ENCODE assay signal across 21 cellular contexts in the genomic region with DNA sequence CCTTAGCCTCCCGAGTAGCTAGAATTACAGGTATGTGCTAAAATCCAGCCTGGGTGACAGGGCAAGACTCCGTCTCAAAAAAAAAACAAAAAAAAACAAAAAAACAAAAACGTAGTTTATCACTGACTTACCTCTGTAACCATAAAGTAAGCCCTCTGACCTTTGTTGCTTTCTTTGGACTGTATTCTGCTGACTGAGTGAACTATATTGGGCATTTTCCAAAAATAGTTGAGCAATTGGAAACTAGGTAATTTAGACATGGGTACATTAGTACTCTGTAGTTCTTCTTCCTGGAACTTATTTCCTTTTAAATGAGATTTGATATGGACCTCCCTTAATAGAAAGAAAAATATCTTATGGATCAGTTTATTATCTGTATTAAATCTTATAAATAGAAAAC.
A peak's percentile ranks its signal among the peaks of the same experiment; 100 is the strongest.
DNase-seq lines count a peak whose midpoint lies in the region; ATAC-seq, FAIRE-seq and TF ChIP-seq lines count a peak whose summit lies in the region.
"Had no signal": no experiment of that assay in that cellular context is flagged by ENCODE, and none has a peak within 500 bp of the region (broad histone marks: within the 10 kb centered on the region; RNA-seq: fewer than 3 reads in every experiment).

No MANE protein-coding gene starts in this region.

- WGBS in K562 (ENCODE audit: insufficient coverage, low coverage, missing lambda C conversion rate) = 60% methylated on average over 3 of the region's 3 CpGs

- H3K27me3 ChIP-seq in K562 (ENCODE audit: control insufficient read depth in 2 of 2, insufficient read depth in 2 of 2, low read length in 2 of 2) = no peaks in the 10 kb centered on the region
- H3K27me3 ChIP-seq: adrenal gland had no signal

- H3K9me3 ChIP-seq in K562 (replicated peaks; ENCODE audit: control insufficient read depth, insufficient read depth, low read depth, low read length) = no peaks in the 10 kb centered on the region

- intact Hi-C loops in natural killer cell (cut with micrococcal nuclease) (no loop called here), K562 (cut with micrococcal nuclease) (no loop called here)

- peak; percentile 23 for FAIRE-seq in K562 (lab: Jason Lieb, UNC)
- peak; percentile 58 for FAIRE-seq in islet of Langerhans (lab: Jason Lieb, UNC)
- FAIRE-seq: keratinocyte had no signal

- no peak overlapping the region for H3K4me3 Mint-ChIP-seq in natural killer cell
- H3K4me3 Mint-ChIP-seq in natural killer cell treated with Interleukin-12 subunit alpha and Interleukin-12 subunit beta and Interleukin-15 and Interleukin-18, amount 100 ng/mL, for 72 hours = no peak overlapping the region
- H3K4me3 Mint-ChIP-seq: activated T-helper 1 cell treated with anti-CD3 and anti-CD28 coated beads, Interleukin-12 subunit alpha, Interleukin-12 subunit beta, Interleukin-2, Interleukin-4 antibody, amounts not matched to agents 30 ng/mL and 10 ng/mL and 1 ng/mL, durations not matched to agents 14 hours and 24 hours and 36 hours; T-helper 2 cell treated with Interferon-gamma antibody and Interleukin-4, amounts not matched to agents 5 μg/mL and 100 μg/mL, for 36 hours had no signal

- no peak overlapping the region for H3K27ac ChIP-seq in K562 (ENCODE audit: extremely low read depth, low read depth, low read length)
- H3K27ac ChIP-seq: adrenal gland had no signal

- H3K79me2 ChIP-seq in K562 (ENCODE audit: control insufficient read depth, insufficient read depth, low read length) = no peaks in the 10 kb centered on the region; the same call in 1 of the 3 replicates

- TF ChIP-seq CTCF in natural killer cell (IDR thresholded peaks at IDR 0.05) = no peak
- no peak for TF ChIP-seq CTCF in K562 (IDR thresholded peaks at IDR 0.05 in 2 of 3, conservative IDR thresholded peaks at IDR 0.05 in 1 of 3; ENCODE audit: insufficient read depth in 2 of 3, low read depth in 1 of 3, low read length in 3 of 3)

- ATAC-seq in natural killer cell (no peak), K562 (peak; percentile 55; the same call in 2 of the 3 replicates)
- ATAC-seq in natural killer cell treated with Interleukin-12 subunit alpha and Interleukin-12 subunit beta and Interleukin-15 and Interleukin-18, amount 100 ng/mL, for 72 hours = no peak

- in situ Hi-C loops in K562 (cut with MboI) = no loop called here

- CTCF ChIA-PET in K562 (lab: Yijun Ruan, JAX; ENCODE audit: low intra/inter-chr PET ratio) = no interaction called here

- H3K9me1 ChIP-seq in K562 (ENCODE audit: control insufficient read depth, insufficient read depth, low read length) = no peaks in the 10 kb centered on the region

- POLR2A ChIA-PET in K562 (lab: Yijun Ruan, JAX) = interaction anchor here (1.0 kb wide), 1 partner anchor 39 kb away, joined by 3 read pairs; no protein-coding TSS in a partner anchor

- no peaks in the 10 kb centered on the region for H3K4me1 ChIP-seq in K562 (replicated peaks in 1 of 2; ENCODE audit: control insufficient read depth in 2 of 2, insufficient read depth in 2 of 2, low read length in 2 of 2)

- H3K9ac ChIP-seq in K562 (ENCODE audit: insufficient read depth in 1 of 2, low read depth in 2 of 2, low read length in 2 of 2) = no peak overlapping the region

- H3K4me2 ChIP-seq in K562 (ENCODE audit: insufficient read depth, low read length) = no peak overlapping the region

- no peak overlapping the region for H2AFZ ChIP-seq in K562 (ENCODE audit: low read depth, low read length)

- H3K27me3 Mint-ChIP-seq in natural killer cell (ENCODE audit: low read depth in 2 of 2) = no peaks in the 10 kb centered on the region
- no peaks in the 10 kb centered on the region for H3K27me3 Mint-ChIP-seq in natural killer cell treated with Interleukin-12 subunit alpha and Interleukin-12 subunit beta and Interleukin-15 and Interleukin-18, amount 100 ng/mL, for 72 hours

- no TSS peak for BruUV-seq in K562 (replicated peaks; lab: Mats Ljungman, UMichigan)

- no peak for TF ChIP-seq RAD21 in K562 (CRISPR knock-in tag; conservative IDR thresholded peaks at IDR 0.05 in 1 of 2, IDR thresholded peaks at IDR 0.05 in 1 of 2)

- peaks cover 0 to 6% of the 10 kb centered on the region in 2 donors for H3K4me1 Mint-ChIP-seq in natural killer cell
- no peaks in the 10 kb centered on the region for H3K4me1 Mint-ChIP-seq in natural killer cell treated with Interleukin-12 subunit alpha and Interleukin-12 subunit beta and Interleukin-15 and Interleukin-18, amount 100 ng/mL, for 72 hours (ENCODE audit: low read depth in 2 of 2)

- DNase-seq in natural killer cell (no peak), K562 (ENCODE audit: extremely low read depth in 1 of 4, low spot score in 3 of 4) (peak in 1 of 4 experiments; percentile 8), T-helper 2 cell (no peak), superior temporal gyrus (ENCODE audit: extremely low spot score) (no peak), NCI-H1694 (lab: John Stamatoyannopoulos, UW) (no peak)
- no peak for DNase-seq in natural killer cell treated with Interleukin-12 subunit alpha and Interleukin-12 subunit beta and Interleukin-15 and Interleukin-18, amount 100 ng/mL, for 72 hours (ENCODE audit: low spot score)
- DNase-seq in activated naive CD4-positive, alpha-beta T cell (lab: John Stamatoyannopoulos, UW) = no peak
- DNase-seq: ACHN; activated CD4-positive, CD25-positive, alpha-beta regulatory T cell; adrenal gland; H7; hippocampal formation; Kasumi-1; mesendoderm; NCI-H1417 treated with DMSO at 0.1 percent for 48 hours; NCI-H524 treated with DMSO at 0.1 percent for 48 hours; OCI-M1 had no signal

- H4K20me1 ChIP-seq in K562 (replicated peaks; ENCODE audit: control insufficient read depth, insufficient read depth, low read length) = no peaks in the 10 kb centered on the region

- no peaks in the 10 kb centered on the region for H3K9me3 Mint-ChIP-seq in natural killer cell
- no peaks in the 10 kb centered on the region for H3K9me3 Mint-ChIP-seq in natural killer cell treated with Interleukin-12 subunit alpha and Interleukin-12 subunit beta and Interleukin-15 and Interleukin-18, amount 100 ng/mL, for 72 hours
- H3K9me3 Mint-ChIP-seq: activated T-helper 1 cell treated with anti-CD3 and anti-CD28 coated beads, Interleukin-12 subunit alpha, Interleukin-12 subunit beta, Interleukin-2, Interleukin-4 antibody, amounts not matched to agents 30 ng/mL and 10 ng/mL and 1 ng/mL, durations not matched to agents 14 hours and 24 hours and 36 hours; T-helper 2 cell treated with Interferon-gamma antibody and Interleukin-4, amounts not matched to agents 5 μg/mL and 100 μg/mL, for 36 hours had no signal

- H3K4me3 ChIP-seq in K562 = no peak overlapping the region
- H3K4me3 ChIP-seq: adrenal gland had no signal

- no peak for TF ChIP-seq EP300 in K562 (IDR thresholded peaks at IDR 0.05; ENCODE audit: low read length)

- H3K27ac Mint-ChIP-seq in natural killer cell = peak overlapping the region; percentile 35 to 45
- no peak overlapping the region for H3K27ac Mint-ChIP-seq in natural killer cell treated with Interleukin-12 subunit alpha and Interleukin-12 subunit beta and Interleukin-15 and Interleukin-18, amount 100 ng/mL, for 72 hours
- H3K27ac Mint-ChIP-seq: activated T-helper 1 cell treated with anti-CD3 and anti-CD28 coated beads, Interleukin-12 subunit alpha, Interleukin-12 subunit beta, Interleukin-2, Interleukin-4 antibody, amounts not matched to agents 30 ng/mL and 10 ng/mL and 1 ng/mL, durations not matched to agents 14 hours and 24 hours and 36 hours; T-helper 2 cell treated with Interferon-gamma antibody and Interleukin-4, amounts not matched to agents 5 μg/mL and 100 μg/mL, for 36 hours had no signal

- H3K36me3 Mint-ChIP-seq in natural killer cell = no peaks in the 10 kb centered on the region
- peaks cover 5% of the 10 kb centered on the region for H3K36me3 Mint-ChIP-seq in natural killer cell treated with Interleukin-12 subunit alpha and Interleukin-12 subunit beta and Interleukin-15 and Interleukin-18, amount 100 ng/mL, for 72 hours

- H3K36me3 ChIP-seq in K562 (ENCODE audit: control insufficient read depth, insufficient read depth, low read length) = peaks cover 67% of the 10 kb centered on the region; the same call in 2 of the 3 replicates

- no peak for TF ChIP-seq POLR2A in K562 (conservative IDR thresholded peaks at IDR 0.05)

TF ChIP-seq in K562, 482 proteins besides CTCF, POLR2A, EP300 and RAD21:
- peak; percentile 8; the same call in 1 of the 2 replicates for TF ChIP-seq TCF3 (CRISPR knock-in tag; IDR thresholded peaks at IDR 0.05)
- TF ChIP-seq NR0B1 (IDR thresholded peaks at IDR 0.05; ENCODE audit: partially characterized antibody) = no peak
- TF ChIP-seq, protein P1, sequence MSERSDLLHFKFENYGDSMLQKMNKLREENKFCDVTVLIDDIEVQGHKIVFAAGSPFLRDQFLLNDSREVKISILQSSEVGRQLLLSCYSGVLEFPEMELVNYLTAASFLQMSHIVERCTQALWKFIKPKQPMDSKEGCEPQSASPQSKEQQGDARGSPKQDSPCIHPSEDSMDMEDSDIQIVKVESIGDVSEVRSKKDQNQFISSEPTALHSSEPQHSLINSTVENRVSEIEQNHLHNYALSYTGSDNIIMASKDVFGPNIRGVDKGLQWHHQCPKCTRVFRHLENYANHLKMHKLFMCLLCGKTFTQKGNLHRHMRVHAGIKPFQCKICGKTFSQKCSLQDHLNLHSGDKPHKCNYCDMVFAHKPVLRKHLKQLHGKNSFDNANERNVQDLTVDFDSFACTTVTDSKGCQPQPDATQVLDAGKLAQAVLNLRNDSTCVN (CRISPR knock-in tag; IDR thresholded peaks at IDR 0.05) = no peak
- TF ChIP-seq CHD1 (IDR thresholded peaks at IDR 0.05; ENCODE audit: low read length) = no peak
- no peak for TF ChIP-seq ZNF584 (CRISPR knock-in tag; IDR thresholded peaks at IDR 0.05; ENCODE audit: low read depth)
- TF ChIP-seq MEF2D (tag; conservative IDR thresholded peaks at IDR 0.05; ENCODE audit: low read depth) = peak; percentile 66; the same call in 1 of the 2 replicates
- TF ChIP-seq HDAC8 (tag; IDR thresholded peaks at IDR 0.05) = no peak

Comparison
In these comparisons a context has a peak if more than half of its experiments do, and no peak if none do; other contexts are left out.
1. H3K27ac Mint-ChIP-seq: peak in natural killer cell (2 of 2); none in natural killer cell treated with Interleukin-12 subunit alpha and Interleukin-12 subunit beta and Interleukin-15 and Interleukin-18, amount 100 ng/mL, for 72 hours (0 of 2).